Comparison of ENCODE assay signal across 29 cellular contexts in genomic region chr6:12165297-12165696, GRCh38.
"Had no signal": no experiment of that assay in that cellular context is flagged by ENCODE, and none has a peak within 500 bp of the region (broad histone marks: within the 10 kb centered on the region; RNA-seq: fewer than 3 reads in every experiment).

No MANE protein-coding gene starts in this region.

- DNase-seq: activated CD4-positive, alpha-beta memory T cell treated with anti-CD3 and anti-CD28 coated beads, Interleukin-2, amount 10 ng/mL, durations not matched to agents 7 days and 5 days; activated CD4-positive, alpha-beta T cell treated with anti-CD3 and anti-CD28 coated beads for 1 hour; activated CD4-positive, alpha-beta T cell treated with anti-CD3 and anti-CD28 coated beads for 4 hours; activated CD4-positive, alpha-beta T cell treated with anti-CD3 and anti-CD28 coated beads, Interleukin-2, amount 10 ng/mL, durations not matched to agents 7 days and 5 days; activated CD4-positive, alpha-beta T cell treated with anti-CD3 and anti-CD28 coated beads, Interleukin-2, amount 50 U/mL, for 4 hours; activated CD4-positive, CD25-positive, alpha-beta regulatory T cell; activated CD8-positive, alpha-beta memory T cell treated with anti-CD3 and anti-CD28 coated beads, Interleukin-2, amount 50 U/mL, for 48 hours; activated gamma-delta T cell; activated naive CD4-positive, alpha-beta T cell; activated naive CD4-positive, alpha-beta T cell treated with anti-CD3 and anti-CD28 coated beads, Interleukin-2, amount 10 ng/mL, durations not matched to agents 7 days and 5 days; activated naive CD8-positive, alpha-beta T cell treated with anti-CD3 and anti-CD28 coated beads, Interleukin-2, amount 10 ng/mL, durations not matched to agents 7 days and 5 days; activated T-cell treated with anti-CD3 and anti-CD28 coated beads for 4 hours; activated T-cell treated with anti-CD3 and anti-CD28 coated beads, Interleukin-2, amount 50 U/mL, for 24 hours; activated T-cell treated with anti-CD3 and anti-CD28 coated beads, Interleukin-2, amount 50 U/mL, for 72 hours; brain microvascular endothelial cell; cortex of kidney; dermis blood vessel endothelial cell; effector CD4-positive, alpha-beta T cell; effector memory CD8-positive, alpha-beta T cell; erythroblast; esophagus squamous epithelium; foreskin melanocyte; heart right ventricle; T-helper 1 cell; T-helper 17 cell; T1000; WERI-Rb-1 had no signal

- H3K9me3 ChIP-seq: esophagus squamous epithelium, gastroesophageal sphincter, heart right ventricle had no signal

- ATAC-seq: activated naive CD4-positive, alpha-beta T cell treated with anti-CD3 and anti-CD28 coated beads, Interleukin-2, amount 50 U/mL, for 72 hours; activated T-cell treated with anti-CD3 and anti-CD28 coated beads, Interleukin-2, amount 50 U/mL, for 72 hours; effector memory CD8-positive, alpha-beta T cell; gastroesophageal sphincter; heart right ventricle; T-helper 17 cell had no signal

- H3K27ac ChIP-seq: brain microvascular endothelial cell, esophagus squamous epithelium, gastroesophageal sphincter, heart right ventricle, WERI-Rb-1 had no signal

- H3K27me3 ChIP-seq: brain microvascular endothelial cell, esophagus squamous epithelium, gastroesophageal sphincter, heart right ventricle had no signal

- H3K4me3 ChIP-seq: esophagus squamous epithelium, gastroesophageal sphincter, heart right ventricle had no signal

- H3K4me1 ChIP-seq: esophagus squamous epithelium, gastroesophageal sphincter had no signal
